ENCODE assay signal across 1 cellular context in genomic region chr2:31171142-31171541, GRCh38.
TF ChIP-seq lines count a peak whose summit lies in the region.

No MANE protein-coding gene starts in this region.

TF ChIP-seq in GM12878, 131 proteins besides CTCF, POLR2A, EP300 and RAD21:
- TF ChIP-seq ZNF592 (IDR thresholded peaks at IDR 0.05) (no peak), TCF3 (IDR thresholded peaks at IDR 0.05; ENCODE audit: borderline replicate concordance, insufficient read depth, low read depth, low read length) (no peak), PML (IDR thresholded peaks at IDR 0.05; ENCODE audit: low read length) (no peak), POLR2AphosphoS2 (IDR thresholded peaks at IDR 0.05; ENCODE audit: low read depth, low read length) (no peak), RBBP5 (conservative IDR thresholded peaks at IDR 0.05) (no peak), USF1 (IDR thresholded peaks at IDR 0.05; ENCODE audit: borderline replicate concordance, extremely low read length, insufficient read depth, low read depth, low read length) (no peak), ZBTB40 (IDR thresholded peaks at IDR 0.05; ENCODE audit: borderline replicate concordance) (no peak), WRNIP1 (IDR thresholded peaks at IDR 0.05; ENCODE audit: borderline replicate concordance, low read depth, low read length) (no peak), ZNF622 (IDR thresholded peaks at IDR 0.05) (no peak), IKZF1 (conservative IDR thresholded peaks at IDR 0.05) (no peak), ZNF207 (IDR thresholded peaks at IDR 0.05; ENCODE audit: borderline replicate concordance) (no peak), SPI1 (IDR thresholded peaks at IDR 0.05; ENCODE audit: borderline replicate concordance, insufficient read depth, low read depth, low read length) (no peak), ZBTB11 (CRISPR knock-in tag; IDR thresholded peaks at IDR 0.05) (no peak), BMI1 (IDR thresholded peaks at IDR 0.05; ENCODE audit: borderline replicate concordance) (no peak), NFXL1 (IDR thresholded peaks at IDR 0.05; ENCODE audit: borderline replicate concordance) (no peak), ATF3 (IDR thresholded peaks at IDR 0.05; ENCODE audit: borderline replicate concordance, extremely low read depth, low read depth, low read length) (no peak), IRF3 (IDR thresholded peaks at IDR 0.05) (no peak), JUNB (IDR thresholded peaks at IDR 0.05) (no peak), RUNX3 (IDR thresholded peaks at IDR 0.05; ENCODE audit: low read length) (no peak), RELA (IDR thresholded peaks at IDR 0.05; ENCODE audit: borderline replicate concordance, partially characterized antibody) (no peak)
